ENCODE assay signal across 8 cellular contexts in genomic region chr7:149196705-149197171, GRCh38. TPM values are rescaled to one million over a fixed set of nuclear protein-coding genes. Genes with fewer than 3 reads are reported as not detected.
DNase-seq lines count a peak whose midpoint lies in the region; ATAC-seq and TF ChIP-seq lines count a peak whose summit lies in the region.

No MANE protein-coding gene starts in this region.

- WGBS in mesendoderm (ENCODE audit: extremely low coverage, insufficient coverage, low lambda C conversion rate), result no CpG with 5 or more reads among the region's 7 CpGs

- no peak overlapping the region for H3K23ac ChIP-seq in mesendoderm (ENCODE audit: low read length)

- ATAC-seq in stimulated activated naive CD8-positive, alpha-beta T cell treated with anti-CD3 and anti-CD28 coated beads, Interleukin-15, Interleukin-2, amounts not matched to agents 100 U/mL and 50 U/mL, for 24 hours, result no peak
- ATAC-seq in GM18498 (IDR thresholded peaks at IDR 0.05; ENCODE audit: unreplicated experiment) (no peak), HG03439 (IDR thresholded peaks at IDR 0.05; ENCODE audit: unreplicated experiment) (no peak)

- peaks cover 22% of the 10 kb centered on the region for H3K79me2 ChIP-seq in mesendoderm (ENCODE audit: control insufficient read depth, insufficient read depth, low read length)

- peak overlapping the region; percentile 96 for H3K27ac Mint-ChIP-seq in stimulated activated naive CD8-positive, alpha-beta T cell treated with anti-CD3 and anti-CD28 coated beads, Interleukin-15, Interleukin-2, amounts not matched to agents 100 ng/mL and 50 ng/mL, for 24 hours

- H2BK120ac ChIP-seq in mesendoderm (ENCODE audit: low read depth, low read length), result no peak overlapping the region

- H4K8ac ChIP-seq in mesendoderm (ENCODE audit: low read depth, low read length), result no peak overlapping the region

- H3K36me3 Mint-ChIP-seq in stimulated activated naive CD8-positive, alpha-beta T cell treated with anti-CD3 and anti-CD28 coated beads, Interleukin-15, Interleukin-2, amounts not matched to agents 100 ng/mL and 50 ng/mL, for 24 hours (ENCODE audit: low read depth), result peaks cover 39% of the 10 kb centered on the region

- H3K18ac ChIP-seq in mesendoderm (ENCODE audit: low read length), result no peak overlapping the region

- H3K27me3 Mint-ChIP-seq in stimulated activated naive CD8-positive, alpha-beta T cell treated with anti-CD3 and anti-CD28 coated beads, Interleukin-15, Interleukin-2, amounts not matched to agents 100 ng/mL and 50 ng/mL, for 24 hours, result no peaks in the 10 kb centered on the region

- H3K36me3 ChIP-seq in brain microvascular endothelial cell (replicated peaks) (peaks cover 27% of the 10 kb centered on the region), mesendoderm (ENCODE audit: control insufficient read depth, insufficient read depth, low read length) (peaks cover 14% of the 10 kb centered on the region)

- peaks cover 47% of the 10 kb centered on the region for H3K4me1 Mint-ChIP-seq in stimulated activated naive CD8-positive, alpha-beta T cell treated with anti-CD3 and anti-CD28 coated beads, Interleukin-15, Interleukin-2, amounts not matched to agents 100 ng/mL and 50 ng/mL, for 24 hours (ENCODE audit: low read depth)

- peak overlapping the region; percentile 95 for H3K4me3 Mint-ChIP-seq in stimulated activated naive CD8-positive, alpha-beta T cell treated with anti-CD3 and anti-CD28 coated beads, Interleukin-15, Interleukin-2, amounts not matched to agents 100 ng/mL and 50 ng/mL, for 24 hours

- no peak overlapping the region for H3K27ac ChIP-seq in brain microvascular endothelial cell
- H3K27ac ChIP-seq in mesendoderm (ENCODE audit: low read depth, low read length), result no peak overlapping the region

- no peak for DNase-seq in stimulated activated naive CD8-positive, alpha-beta T cell treated with anti-CD3 and anti-CD28 coated beads, Interleukin-15, Interleukin-2, amounts not matched to agents 100 U/mL and 50 U/mL, for 24 hours
- peak; percentile 59 for DNase-seq in M059J (ENCODE audit: low read depth)
- DNase-seq in brain microvascular endothelial cell, result no peak
- DNase-seq in mesendoderm, result peak; percentile 49
- no peak for DNase-seq in NCI-H2029 (lab: John Stamatoyannopoulos, UW)

- H2AK5ac ChIP-seq in mesendoderm (ENCODE audit: low read length), result no peak overlapping the region

- no peak overlapping the region for H2BK5ac ChIP-seq in mesendoderm (ENCODE audit: low read length)

- H3K79me1 ChIP-seq in mesendoderm (ENCODE audit: low read length), result peaks cover 18% of the 10 kb centered on the region

- no peak overlapping the region for H2BK15ac ChIP-seq in mesendoderm (replicated peaks; ENCODE audit: low read depth)

- no peak overlapping the region for H3K4ac ChIP-seq in mesendoderm (ENCODE audit: low read depth, low read length)

- peak overlapping the region; percentile 99 for H3K56ac ChIP-seq in mesendoderm (ENCODE audit: low read length)

- no peaks in the 10 kb centered on the region for H3K27me3 ChIP-seq in brain microvascular endothelial cell (replicated peaks)
- H3K27me3 ChIP-seq in mesendoderm (ENCODE audit: insufficient read depth, low read length, poor library complexity), result no peaks in the 10 kb centered on the region

- TF ChIP-seq CTCF in brain microvascular endothelial cell (IDR thresholded peaks at IDR 0.05; ENCODE audit: low read depth, low read length, missing control alignments), result no peak

- H3K4me2 ChIP-seq in mesendoderm (ENCODE audit: low read length), result peak overlapping the region; percentile 19

- H4K5ac ChIP-seq in mesendoderm (ENCODE audit: low read length), result no peak overlapping the region

- H3K4me1 ChIP-seq in mesendoderm (ENCODE audit: control insufficient read depth, low read depth, low read length), result no peaks in the 10 kb centered on the region

- in situ Hi-C loops in brain microvascular endothelial cell (cut with HindIII; ENCODE audit: low pct_ligation_motif_present, low sequenced_read_pairs), result no loop called here

- H3K9ac ChIP-seq in mesendoderm (ENCODE audit: low read length), result peak overlapping the region; percentile 94

- H3K9me3 Mint-ChIP-seq in stimulated activated naive CD8-positive, alpha-beta T cell treated with anti-CD3 and anti-CD28 coated beads, Interleukin-15, Interleukin-2, amounts not matched to agents 100 ng/mL and 50 ng/mL, for 24 hours, result no peaks in the 10 kb centered on the region

- H3K4me3 ChIP-seq in brain microvascular endothelial cell (ENCODE audit: low read depth, low read length) (peak overlapping the region; percentile 83), mesendoderm (ENCODE audit: low read length) (peak overlapping the region; percentile 95)

RNA-seq across cellular contexts. Expression of gene ZNF282, which starts 1.4 kb away (rescaled TPM):
- total RNA-seq in M059J (2014; rRNA removed; shearing (Covaris generic)), result 9.9 and 21.4 TPM in 2 replicates
- polyA plus RNA-seq in mesendoderm (2013, experiment 1 of 2), result 17.2 TPM
- polyA plus RNA-seq in mesendoderm (2013, experiment 2 of 2), result 17.8 TPM

RNA-seq across cellular contexts. Expression of gene ZNF212, which starts 42.7 kb away (rescaled TPM):
- 7.5 and 9.6 TPM in 2 replicates for total RNA-seq in M059J (2014; rRNA removed; shearing (Covaris generic))
- polyA plus RNA-seq in mesendoderm (2013, experiment 1 of 2), result 7.1 TPM
- polyA plus RNA-seq in mesendoderm (2013, experiment 2 of 2), result 7.4 TPM

RNA-seq across cellular contexts. Expression of gene ZNF398, which starts 49.5 kb away (rescaled TPM):
- total RNA-seq in M059J (2014; rRNA removed; shearing (Covaris generic)), result 16.0 and 20.9 TPM in 2 replicates
- polyA plus RNA-seq in mesendoderm (2013, experiment 1 of 2), result 9.1 TPM
- 9.8 TPM for polyA plus RNA-seq in mesendoderm (2013, experiment 2 of 2)

Comparison
In these comparisons a context has a peak if more than half of its experiments do, and no peak if none do; other contexts are left out.
1. DNase-seq: peak in M059J (single experiment) and mesendoderm (single experiment); none in stimulated activated naive CD8-positive, alpha-beta T cell treated with anti-CD3 and anti-CD28 coated beads, Interleukin-15, Interleukin-2, amounts not matched to agents 100 U/mL and 50 U/mL, for 24 hours (single experiment), brain microvascular endothelial cell (single experiment) and NCI-H2029 (single experiment).